In genomic region chr5:129019401-129019908, GRCh38 we compare ENCODE assay signal across 25 cellular contexts. TPM values are rescaled to one million over a fixed set of nuclear protein-coding genes. Genes with fewer than 3 reads are reported as not detected.
"Had no signal": no experiment of that assay in that cellular context is flagged by ENCODE, and none has a peak within 500 bp of the region (broad histone marks: within the 10 kb centered on the region; RNA-seq: fewer than 3 reads in every experiment).

No MANE protein-coding gene starts in this region.

- H3K4me1 Mint-ChIP-seq: naive thymus-derived CD8-positive, alpha-beta T cell; neural crest cell; stimulated activated memory B cell treated with anti-CD40 and anti-IgM and Interleukin-4, amounts not matched to agents 10 μg/mL and 1 μg/mL and 100 μg/mL, for 72 hours; stimulated activated naive CD8-positive, alpha-beta T cell treated with anti-CD3 and anti-CD28 coated beads, Interleukin-15, amount 100 ng/mL, for 72 hours had no signal

- H3K27me3 ChIP-seq: foreskin keratinocyte, ovary, testis, transverse colon had no signal

- H3K27me3 Mint-ChIP-seq: progenitor cell of endocrine pancreas had no signal

- H3K4me3 ChIP-seq: coronary artery, dorsolateral prefrontal cortex, lung, mucosa of descending colon, ovary, testis, transverse colon had no signal

- H3K27ac ChIP-seq: coronary artery, dorsolateral prefrontal cortex, foreskin keratinocyte, ovary, testis, transverse colon had no signal

- H3K36me3 Mint-ChIP-seq: naive thymus-derived CD8-positive, alpha-beta T cell; stimulated activated memory B cell treated with anti-CD40 and anti-IgM and Interleukin-4, amounts not matched to agents 10 μg/mL and 1 μg/mL and 100 μg/mL, for 72 hours had no signal

- H3K9me3 ChIP-seq: mucosa of descending colon, ovary, testis, transverse colon had no signal

- H3K4me3 Mint-ChIP-seq: naive thymus-derived CD8-positive, alpha-beta T cell; neural crest cell; stimulated activated memory B cell treated with anti-CD40 and anti-IgM and Interleukin-4, amounts not matched to agents 10 μg/mL and 1 μg/mL and 100 μg/mL, for 72 hours; stimulated activated naive CD8-positive, alpha-beta T cell treated with anti-CD3 and anti-CD28 coated beads, Interleukin-15, amount 100 ng/mL, for 72 hours had no signal

- FAIRE-seq: small intestine had no signal

- ATAC-seq: esophagus mucosa; foreskin keratinocyte; left colon; left ventricle myocardium superior; mucosa of descending colon; naive thymus-derived CD8-positive, alpha-beta T cell; right cardiac atrium; stimulated activated memory B cell treated with anti-CD40 and anti-IgM and Interleukin-4, amounts not matched to agents 10 μg/mL and 1 μg/mL and 100 μg/mL, for 72 hours; stimulated activated naive CD8-positive, alpha-beta T cell treated with anti-CD3 and anti-CD28 coated beads, Interleukin-15, amount 100 ng/mL, for 72 hours had no signal

- H3K4me1 ChIP-seq: foreskin keratinocyte had no signal

- H3K27ac Mint-ChIP-seq: progenitor cell of endocrine pancreas; stimulated activated memory B cell treated with anti-CD40 and anti-IgM and Interleukin-4, amounts not matched to agents 10 μg/mL and 1 μg/mL and 100 μg/mL, for 72 hours; stimulated activated naive CD8-positive, alpha-beta T cell treated with anti-CD3 and anti-CD28 coated beads, Interleukin-15, amount 100 ng/mL, for 72 hours had no signal

- DNase-seq: central memory CD4-positive, alpha-beta T cell; dorsolateral prefrontal cortex; effector CD8-positive, alpha-beta T cell; foreskin keratinocyte; head of caudate nucleus; hippocampal formation; left colon; left ventricle myocardium superior; mucosa of descending colon; naive thymus-derived CD8-positive, alpha-beta T cell; ovary; right cardiac atrium; small intestine; stimulated activated CD4-positive, alpha-beta T cell treated with anti-CD3 and anti-CD28 coated beads, Interleukin-1b, Interleukin-23, amount 100 ng/mL, for 48 hours; stimulated activated CD4-positive, alpha-beta T cell treated with anti-CD3 and anti-CD28 coated beads, Interleukin-4, amount 100 ng/mL, for 24 hours; stimulated activated naive CD8-positive, alpha-beta T cell treated with anti-CD3 and anti-CD28 coated beads, Interleukin-15, amount 100 ng/mL, for 72 hours; testis; transverse colon had no signal

- H3K9me3 Mint-ChIP-seq: naive thymus-derived CD8-positive, alpha-beta T cell; neural crest cell; stimulated activated memory B cell treated with anti-CD40 and anti-IgM and Interleukin-4, amounts not matched to agents 10 μg/mL and 1 μg/mL and 100 μg/mL, for 72 hours; stimulated activated naive CD8-positive, alpha-beta T cell treated with anti-CD3 and anti-CD28 coated beads, Interleukin-15, amount 100 ng/mL, for 72 hours had no signal

- H3K36me3 ChIP-seq: ovary, transverse colon had no signal

RNA-seq across cellular contexts. Expression of gene SLC27A6, which starts 54.2 kb away (rescaled TPM):
- total RNA-seq: mesenteric fat pad; naive thymus-derived CD8-positive, alpha-beta T cell had no signal
- polyA plus RNA-seq: naive thymus-derived CD8-positive, alpha-beta T cell had no signal
